Comparison of ENCODE assay signal across 8 cellular contexts in the genomic region with DNA sequence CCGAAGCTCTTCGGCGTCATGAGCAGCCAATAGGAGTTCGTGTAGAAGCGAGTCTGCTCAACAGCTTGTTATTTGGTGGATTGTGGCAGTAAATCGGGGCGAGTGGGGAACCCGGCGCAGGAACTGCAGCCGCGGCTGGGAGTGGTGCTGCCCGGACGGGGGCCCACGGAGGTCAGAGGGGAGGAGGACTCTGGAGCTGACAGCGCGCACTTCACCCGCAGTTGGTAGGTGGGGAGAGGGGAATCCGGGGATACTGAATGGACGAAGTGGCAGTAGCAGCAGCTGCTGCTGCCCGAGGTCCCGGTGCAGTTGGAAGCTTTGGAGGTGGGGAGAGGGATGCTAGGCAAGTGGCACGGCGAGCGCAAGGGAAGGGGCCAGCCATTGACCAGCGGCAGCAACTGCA. TPM values are rescaled to one million over a fixed set of nuclear protein-coding genes. Genes with fewer than 3 reads are reported as not detected.
DNase-seq lines count a peak whose midpoint lies in the region; ATAC-seq, FAIRE-seq and TF ChIP-seq lines count a peak whose summit lies in the region.

A gene with protein sequence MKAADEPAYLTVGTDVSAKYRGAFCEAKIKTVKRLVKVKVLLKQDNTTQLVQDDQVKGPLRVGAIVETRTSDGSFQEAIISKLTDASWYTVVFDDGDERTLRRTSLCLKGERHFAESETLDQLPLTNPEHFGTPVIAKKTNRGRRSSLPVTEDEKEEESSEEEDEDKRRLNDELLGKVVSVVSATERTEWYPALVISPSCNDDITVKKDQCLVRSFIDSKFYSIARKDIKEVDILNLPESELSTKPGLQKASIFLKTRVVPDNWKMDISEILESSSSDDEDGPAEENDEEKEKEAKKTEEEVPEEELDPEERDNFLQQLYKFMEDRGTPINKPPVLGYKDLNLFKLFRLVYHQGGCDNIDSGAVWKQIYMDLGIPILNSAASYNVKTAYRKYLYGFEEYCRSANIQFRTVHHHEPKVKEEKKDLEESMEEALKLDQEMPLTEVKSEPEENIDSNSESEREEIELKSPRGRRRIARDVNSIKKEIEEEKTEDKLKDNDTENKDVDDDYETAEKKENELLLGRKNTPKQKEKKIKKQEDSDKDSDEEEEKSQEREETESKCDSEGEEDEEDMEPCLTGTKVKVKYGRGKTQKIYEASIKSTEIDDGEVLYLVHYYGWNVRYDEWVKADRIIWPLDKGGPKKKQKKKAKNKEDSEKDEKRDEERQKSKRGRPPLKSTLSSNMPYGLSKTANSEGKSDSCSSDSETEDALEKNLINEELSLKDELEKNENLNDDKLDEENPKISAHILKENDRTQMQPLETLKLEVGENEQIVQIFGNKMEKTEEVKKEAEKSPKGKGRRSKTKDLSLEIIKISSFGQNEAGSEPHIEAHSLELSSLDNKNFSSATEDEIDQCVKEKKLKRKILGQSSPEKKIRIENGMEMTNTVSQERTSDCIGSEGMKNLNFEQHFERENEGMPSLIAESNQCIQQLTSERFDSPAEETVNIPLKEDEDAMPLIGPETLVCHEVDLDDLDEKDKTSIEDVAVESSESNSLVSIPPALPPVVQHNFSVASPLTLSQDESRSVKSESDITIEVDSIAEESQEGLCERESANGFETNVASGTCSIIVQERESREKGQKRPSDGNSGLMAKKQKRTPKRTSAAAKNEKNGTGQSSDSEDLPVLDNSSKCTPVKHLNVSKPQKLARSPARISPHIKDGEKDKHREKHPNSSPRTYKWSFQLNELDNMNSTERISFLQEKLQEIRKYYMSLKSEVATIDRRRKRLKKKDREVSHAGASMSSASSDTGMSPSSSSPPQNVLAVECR (plus strand): TSS at position 79 of the 403 bp plus-strand sequence. CDS start 1,300 bp downstream, outside the sequence.

- H3K27me3 ChIP-seq in left ventricle myocardium inferior (ENCODE audit: low read depth) = no peaks in the 10 kb centered on the region

- no peak for FAIRE-seq in A549 (lab: Jason Lieb, UNC)

- peaks cover 23% of the 10 kb centered on the region for H3K4me1 ChIP-seq in A549
- H3K4me1 ChIP-seq in left ventricle myocardium inferior = peaks cover 84% of the 10 kb centered on the region

- peak within 1 kb of the TSS; percentile 91 to 94 for H3K27ac ChIP-seq in A549
- H3K27ac ChIP-seq in left ventricle myocardium inferior (replicated peaks) = peak within 1 kb of the TSS; percentile 98

- no peak for DNase-seq in A549 (ENCODE audit: low read depth in 1 of 2, low spot score in 1 of 2)
- peak; percentile 1 for DNase-seq in LNCaP clone FGC (ENCODE audit: low read depth)
- DNase-seq in activated naive CD4-positive, alpha-beta T cell treated with anti-CD3 and anti-CD28 coated beads, Interleukin-2, amount 10 ng/mL, durations not matched to agents 7 days and 5 days = peak; percentile 92
- DNase-seq in left ventricle myocardium inferior = peak; percentile 83
- DNase-seq in sciatic nerve (ENCODE audit: low spot score) = peak; percentile 90
- no peak for DNase-seq in NCI-H524 treated with DMSO at 0.1 percent for 48 hours (lab: John Stamatoyannopoulos, UW)
- no peak for DNase-seq in HPDE6-E6E7 (ENCODE audit: extremely low spot score)

- WGBS in A549 (ENCODE audit: missing lambda C conversion rate) = 1% methylated on average over 25 of the region's 25 CpGs

- TF ChIP-seq CTCF in A549 (IDR thresholded peaks at IDR 0.05) = no peak
- no peak for TF ChIP-seq CTCF in LNCaP clone FGC (IDR thresholded peaks at IDR 0.05; ENCODE audit: control insufficient read depth, extremely low read depth, insufficient read depth)
- TF ChIP-seq CTCF in left ventricle myocardium inferior (IDR thresholded peaks at IDR 0.05; ENCODE audit: borderline replicate concordance) = no peak

- peak; percentile 68 for TF ChIP-seq POLR2A in A549 (IDR thresholded peaks at IDR 0.05; ENCODE audit: low read length)

- H3K4me3 ChIP-seq in A549 = peak within 1 kb of the TSS; percentile 98
- H3K4me3 ChIP-seq in LNCaP clone FGC (ENCODE audit: low read depth, low read length) = peak within 1 kb of the TSS; percentile 84
- peak within 1 kb of the TSS; percentile 96 for H3K4me3 ChIP-seq in left ventricle myocardium inferior

- H3K36me3 Mint-ChIP-seq in activated naive CD4-positive, alpha-beta T cell treated with anti-CD3 and anti-CD28 coated beads, Interleukin-2, amount 10 ng/mL, durations not matched to agents 7 days and 5 days = peaks cover 38% of the 10 kb centered on the region

- POLR2A ChIA-PET in A549 (lab: Yijun Ruan, JAX) = interaction anchor here (0.6 to 2.9 kb wide), 19 partner anchors 10 to 129 kb away, joined by 3 to 27 read pairs (median 6); a partner anchor contains a TSS

- peak in 1 of 2 experiments; percentile 18; a peak in 3 of 6 replicates for ATAC-seq in A549
- no peak for ATAC-seq in sciatic nerve
- ATAC-seq in HG02840 (IDR thresholded peaks at IDR 0.05; ENCODE audit: low FRiP score, unreplicated experiment) = no peak

- H3K4me1 Mint-ChIP-seq in activated naive CD4-positive, alpha-beta T cell treated with anti-CD3 and anti-CD28 coated beads, Interleukin-2, amount 10 ng/mL, durations not matched to agents 7 days and 5 days = peaks cover 52% of the 10 kb centered on the region

- no peak for TF ChIP-seq RAD21 in A549 (conservative IDR thresholded peaks at IDR 0.05 in 1 of 2, IDR thresholded peaks at IDR 0.05 in 1 of 2)

- peak within 1 kb of the TSS; percentile 93 for H3K4me3 Mint-ChIP-seq in activated naive CD4-positive, alpha-beta T cell treated with anti-CD3 and anti-CD28 coated beads, Interleukin-2, amount 10 ng/mL, durations not matched to agents 7 days and 5 days

- no peaks in the 10 kb centered on the region for H3K9me3 Mint-ChIP-seq in activated naive CD4-positive, alpha-beta T cell treated with anti-CD3 and anti-CD28 coated beads, Interleukin-2, amount 10 ng/mL, durations not matched to agents 7 days and 5 days

- no peaks in the 10 kb centered on the region for H3K27me3 Mint-ChIP-seq in activated naive CD4-positive, alpha-beta T cell treated with anti-CD3 and anti-CD28 coated beads, Interleukin-2, amount 10 ng/mL, durations not matched to agents 7 days and 5 days

- no peak for TF ChIP-seq EP300 in A549 (IDR thresholded peaks at IDR 0.05)

- H3K9me3 ChIP-seq in A549 (no peaks in the 10 kb centered on the region), left ventricle myocardium inferior (replicated peaks) (no peaks in the 10 kb centered on the region)

- peak within 1 kb of the TSS; percentile 92 for H3K4me2 ChIP-seq in A549

- H3K27ac Mint-ChIP-seq in activated naive CD4-positive, alpha-beta T cell treated with anti-CD3 and anti-CD28 coated beads, Interleukin-2, amount 10 ng/mL, durations not matched to agents 7 days and 5 days = no peak within 1 kb of the TSS

- intact Hi-C loops in left ventricle myocardium inferior (cut with micrococcal nuclease) (no loop called here), sciatic nerve (cut with DNase I) (no loop called here)

- CTCF ChIA-PET in A549 (lab: Yijun Ruan, JAX) = interaction anchor here (0.7 to 1.0 kb wide), 3 partner anchors 9 to 127 kb away, joined by 4 to 5 read pairs (median 5); a partner anchor contains a TSS
- CTCF ChIA-PET in activated naive CD4-positive, alpha-beta T cell treated with anti-CD3 and anti-CD28 coated beads, Interleukin-2, amount 10 ng/mL, durations not matched to agents 7 days and 5 days (lab: Charles Lee) = interaction anchor here (0.7 to 1.6 kb wide), 2 partner anchors 54 to 98 kb away, joined by 3 to 8 read pairs; a partner anchor contains a TSS

- H3K36me3 ChIP-seq in left ventricle myocardium inferior = peaks cover 38% of the 10 kb centered on the region

TF ChIP-seq in A549, 52 proteins besides CTCF, POLR2A, EP300 and RAD21 (continues in another document):
- no peak for TF ChIP-seq HEYL (CRISPR knock-in tag; IDR thresholded peaks at IDR 0.05)
- no peak for TF ChIP-seq GATA3 (IDR thresholded peaks at IDR 0.05; ENCODE audit: borderline replicate concordance)
- TF ChIP-seq, protein P1, sequence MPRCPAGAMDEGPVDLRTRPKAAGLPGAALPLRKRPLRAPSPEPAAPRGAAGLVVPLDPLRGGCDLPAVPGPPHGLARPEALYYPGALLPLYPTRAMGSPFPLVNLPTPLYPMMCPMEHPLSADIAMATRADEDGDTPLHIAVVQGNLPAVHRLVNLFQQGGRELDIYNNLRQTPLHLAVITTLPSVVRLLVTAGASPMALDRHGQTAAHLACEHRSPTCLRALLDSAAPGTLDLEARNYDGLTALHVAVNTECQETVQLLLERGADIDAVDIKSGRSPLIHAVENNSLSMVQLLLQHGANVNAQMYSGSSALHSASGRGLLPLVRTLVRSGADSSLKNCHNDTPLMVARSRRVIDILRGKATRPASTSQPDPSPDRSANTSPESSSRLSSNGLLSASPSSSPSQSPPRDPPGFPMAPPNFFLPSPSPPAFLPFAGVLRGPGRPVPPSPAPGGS (IDR thresholded peaks at IDR 0.05) = no peak
- TF ChIP-seq, protein P2, sequence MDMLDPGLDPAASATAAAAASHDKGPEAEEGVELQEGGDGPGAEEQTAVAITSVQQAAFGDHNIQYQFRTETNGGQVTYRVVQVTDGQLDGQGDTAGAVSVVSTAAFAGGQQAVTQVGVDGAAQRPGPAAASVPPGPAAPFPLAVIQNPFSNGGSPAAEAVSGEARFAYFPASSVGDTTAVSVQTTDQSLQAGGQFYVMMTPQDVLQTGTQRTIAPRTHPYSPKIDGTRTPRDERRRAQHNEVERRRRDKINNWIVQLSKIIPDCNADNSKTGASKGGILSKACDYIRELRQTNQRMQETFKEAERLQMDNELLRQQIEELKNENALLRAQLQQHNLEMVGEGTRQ (IDR thresholded peaks at IDR 0.05) = no peak
- TF ChIP-seq ZFP36 (IDR thresholded peaks at IDR 0.05; ENCODE audit: borderline replicate concordance, partially characterized antibody) = no peak
- TF ChIP-seq, protein P3, sequence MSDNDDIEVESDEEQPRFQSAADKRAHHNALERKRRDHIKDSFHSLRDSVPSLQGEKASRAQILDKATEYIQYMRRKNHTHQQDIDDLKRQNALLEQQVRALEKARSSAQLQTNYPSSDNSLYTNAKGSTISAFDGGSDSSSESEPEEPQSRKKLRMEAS (IDR thresholded peaks at IDR 0.05) = peak; percentile 3; the same call in 1 of the 2 replicates
- no peak for TF ChIP-seq ZSCAN20 (CRISPR knock-in tag; IDR thresholded peaks at IDR 0.05)
- TF ChIP-seq KDM1A (IDR thresholded peaks at IDR 0.05; ENCODE audit: low read depth) = no peak
- TF ChIP-seq, protein P4, sequence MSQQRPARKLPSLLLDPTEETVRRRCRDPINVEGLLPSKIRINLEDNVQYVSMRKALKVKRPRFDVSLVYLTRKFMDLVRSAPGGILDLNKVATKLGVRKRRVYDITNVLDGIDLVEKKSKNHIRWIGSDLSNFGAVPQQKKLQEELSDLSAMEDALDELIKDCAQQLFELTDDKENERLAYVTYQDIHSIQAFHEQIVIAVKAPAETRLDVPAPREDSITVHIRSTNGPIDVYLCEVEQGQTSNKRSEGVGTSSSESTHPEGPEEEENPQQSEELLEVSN (IDR thresholded peaks at IDR 0.05; ENCODE audit: borderline replicate concordance, low read depth) = no peak

RNA-seq across cellular contexts. Expression of the gene that starts here (rescaled TPM):
- polyA plus RNA-seq in A549 (2011; rRNA removed) (9.3 and 15.1 TPM in 2 replicates), A549 (2017; fragmentation: RNase III; extraction: RNeasy Plus Mini Kit Qiagen cat#74134 plus additional on column Dnase treatment) (6.9 to 9.7 TPM (median 9.0 TPM) in 3 replicates)
- 1.6 and 2.4 TPM in 2 replicates for polyA plus RNA-seq in A549 (2012; cell fraction: cytosol; rRNA removed)
- polyA plus RNA-seq in A549 (2012; cell fraction: nucleus; rRNA removed) = 2.0 and 2.5 TPM in 2 replicates
- 6.2 and 8.6 TPM in 2 replicates for polyA minus RNA-seq in A549 (2011; rRNA and poly(A)+ RNA removed)
- total RNA-seq in left ventricle myocardium inferior (14.2 TPM), sciatic nerve (38.4 TPM)

Comparison
In these comparisons a context has a peak if more than half of its experiments do, and no peak if none do; other contexts are left out.
1. DNase-seq: peak in LNCaP clone FGC (single experiment), activated naive CD4-positive, alpha-beta T cell treated with anti-CD3 and anti-CD28 coated beads, Interleukin-2, amount 10 ng/mL, durations not matched to agents 7 days and 5 days (single experiment), left ventricle myocardium inferior (single experiment) and sciatic nerve (single experiment); none in A549 (0 of 2), NCI-H524 treated with DMSO at 0.1 percent for 48 hours (single experiment) and HPDE6-E6E7 (single experiment).
2. Peak in every context shown above with its lines, with median percentiles within 50 percentile points of each other: H3K4me3 ChIP-seq.